Comparison of ENCODE assay signal across 8 cellular contexts in genomic region chr16:87492241-87492635, GRCh38. TPM values are rescaled to one million over a fixed set of nuclear protein-coding genes. Genes with fewer than 3 reads are reported as not detected.
DNase-seq lines count a peak whose midpoint lies in the region; ATAC-seq and TF ChIP-seq lines count a peak whose summit lies in the region.

No MANE protein-coding gene starts in this region.

- peak; percentile 10 for DNase-seq in stimulated activated naive CD8-positive, alpha-beta T cell treated with anti-CD3 and anti-CD28 coated beads, Interleukin-15, Interleukin-2, amounts not matched to agents 100 U/mL and 50 U/mL, for 24 hours
- no peak for DNase-seq in stimulated activated naive CD8-positive, alpha-beta T cell treated with anti-CD3 and anti-CD28 coated beads, Interleukin-15, amount 100 ng/mL, for 72 hours
- DNase-seq in brain microvascular endothelial cell, result no peak
- DNase-seq in hippocampal formation (lab: John Stamatoyannopoulos, UW), result no peak
- DNase-seq in NCI-H1417 (lab: John Stamatoyannopoulos, UW), result no peak
- DNase-seq in NCI-H2196 (lab: John Stamatoyannopoulos, UW; ENCODE audit: unreplicated experiment), result no peak

- H3K36me3 ChIP-seq in brain microvascular endothelial cell (replicated peaks) (no peaks in the 10 kb centered on the region), mesodermal cell (ENCODE audit: control insufficient read depth, insufficient read depth, low read length) (peaks cover 6% of the 10 kb centered on the region)

- H3K4me3 ChIP-seq in brain microvascular endothelial cell (ENCODE audit: low read depth, low read length) (peak overlapping the region; percentile 57), mesodermal cell (ENCODE audit: extremely low read depth, insufficient read depth, low read length, poor library complexity, severe bottlenecking) (peak overlapping the region; percentile 44)

- H3K9me3 ChIP-seq in mesodermal cell (ENCODE audit: control insufficient read depth, low read length), result no peaks in the 10 kb centered on the region

- TF ChIP-seq CTCF in brain microvascular endothelial cell (IDR thresholded peaks at IDR 0.05; ENCODE audit: low read depth, low read length, missing control alignments), result no peak

- H3K27me3 ChIP-seq in brain microvascular endothelial cell (replicated peaks), result no peaks in the 10 kb centered on the region

- whole genome bisulfite sequencing in mesodermal cell (ENCODE audit: insufficient coverage in 2 of 2), 2 experiments, result 0% methylated on average over 23 to 26 of the region's 88 CpGs

- no peak overlapping the region for H3K27ac ChIP-seq in brain microvascular endothelial cell
- no peak overlapping the region for H3K27ac ChIP-seq in mesodermal cell (ENCODE audit: low read depth, low read length, severe bottlenecking)

- ATAC-seq in stimulated activated naive CD8-positive, alpha-beta T cell treated with anti-CD3 and anti-CD28 coated beads, Interleukin-15, Interleukin-2, amounts not matched to agents 100 U/mL and 50 U/mL, for 24 hours, result no peak
- no peak for ATAC-seq in stimulated activated naive CD8-positive, alpha-beta T cell treated with anti-CD3 and anti-CD28 coated beads, Interleukin-15, amount 100 ng/mL, for 72 hours
- no peak for ATAC-seq in GM19395 (IDR thresholded peaks at IDR 0.05; ENCODE audit: unreplicated experiment)

- peaks cover 28% of the 10 kb centered on the region for H3K4me1 ChIP-seq in mesodermal cell (ENCODE audit: control insufficient read depth, insufficient read depth, low read length, poor library complexity, severe bottlenecking)

- H3K4me3 Mint-ChIP-seq in stimulated activated naive CD8-positive, alpha-beta T cell treated with anti-CD3 and anti-CD28 coated beads, Interleukin-15, amount 100 ng/mL, for 72 hours, result peak overlapping the region in 1 of 2 donors; percentile 87

- no peak overlapping the region for H3K27ac Mint-ChIP-seq in stimulated activated naive CD8-positive, alpha-beta T cell treated with anti-CD3 and anti-CD28 coated beads, Interleukin-15, amount 100 ng/mL, for 72 hours

- in situ Hi-C loops in brain microvascular endothelial cell (cut with HindIII; ENCODE audit: low pct_ligation_motif_present, low sequenced_read_pairs), result no loop called here

- H3K27me3 Mint-ChIP-seq in stimulated activated naive CD8-positive, alpha-beta T cell treated with anti-CD3 and anti-CD28 coated beads, Interleukin-15, amount 100 ng/mL, for 72 hours, result peaks cover 39% of the 10 kb centered on the region

- H3K4me1 Mint-ChIP-seq in stimulated activated naive CD8-positive, alpha-beta T cell treated with anti-CD3 and anti-CD28 coated beads, Interleukin-15, amount 100 ng/mL, for 72 hours, result peaks cover 85% of the 10 kb centered on the region

- H3K9me3 Mint-ChIP-seq in stimulated activated naive CD8-positive, alpha-beta T cell treated with anti-CD3 and anti-CD28 coated beads, Interleukin-15, amount 100 ng/mL, for 72 hours, result no peaks in the 10 kb centered on the region

RNA-seq across cellular contexts. Expression of gene ZCCHC14, which starts 0.6 kb away (rescaled TPM):
- polyA plus RNA-seq in mesodermal cell (2013, experiment 1 of 2), result 21.6 TPM
- 18.5 TPM for polyA plus RNA-seq in mesodermal cell (2013, experiment 2 of 2)
